ENCODE assay signal across 17 cellular contexts in genomic region chr15:92149469-92149868, GRCh38.
"Had no signal": no experiment of that assay in that cellular context is flagged by ENCODE, and none has a peak within 500 bp of the region (broad histone marks: within the 10 kb centered on the region; RNA-seq: fewer than 3 reads in every experiment).

No MANE protein-coding gene starts in this region.

- H3K4me3 Mint-ChIP-seq: naive thymus-derived CD8-positive, alpha-beta T cell had no signal

- H3K9me3 ChIP-seq: heart left ventricle, mucosa of descending colon, ovary had no signal

- H3K27me3 Mint-ChIP-seq: naive thymus-derived CD8-positive, alpha-beta T cell had no signal

- H3K4me3 ChIP-seq: dorsolateral prefrontal cortex, heart left ventricle, mucosa of descending colon, ovary, smooth muscle cell had no signal

- H3K36me3 ChIP-seq: ovary had no signal

- H3K27ac Mint-ChIP-seq: naive thymus-derived CD8-positive, alpha-beta T cell had no signal

- DNase-seq: cortex of kidney; dorsolateral prefrontal cortex; effector CD8-positive, alpha-beta T cell; heart left ventricle; hypothalamus; islet precursor cell; mammary epithelial cell; mucosa of descending colon; naive thymus-derived CD8-positive, alpha-beta T cell; ovary; right cardiac atrium; stimulated activated CD4-positive, alpha-beta T cell treated with anti-CD3 and anti-CD28 coated beads, Interleukin-2, amount 100 ng/mL, for 48 hours; stimulated activated naive CD4-positive, alpha-beta T cell treated with Interleukin-2 at 50 U/mL for 16 hours; trophoblast cell had no signal

- ATAC-seq: esophagus mucosa; heart left ventricle; left lobe of liver; mucosa of descending colon; naive thymus-derived CD8-positive, alpha-beta T cell; right cardiac atrium had no signal

- H3K9me3 Mint-ChIP-seq: naive thymus-derived CD8-positive, alpha-beta T cell had no signal

- H3K27ac ChIP-seq: heart left ventricle, ovary had no signal
